In genomic region chr3:118239253-118239652, GRCh38 we compare ENCODE assay signal across 31 cellular contexts.
"Had no signal": no experiment of that assay in that cellular context is flagged by ENCODE, and none has a peak within 500 bp of the region (broad histone marks: within the 10 kb centered on the region; RNA-seq: fewer than 3 reads in every experiment).

No MANE protein-coding gene starts in this region.

- H3K27me3 ChIP-seq: adrenal gland, ascending aorta, cardiac muscle cell had no signal

- H3K4me1 ChIP-seq: adrenal gland, ascending aorta had no signal

- H3K27ac ChIP-seq: adrenal gland, ascending aorta, cardiac muscle cell, WERI-Rb-1 had no signal

- FAIRE-seq: bronchial epithelial cell had no signal

- H3K4me3 ChIP-seq: adrenal gland, ascending aorta, cardiac muscle cell had no signal

- ATAC-seq: activated CD4-positive, alpha-beta T cell treated with anti-CD3 and anti-CD28 coated beads for 36 hours; activated CD4-positive, CD25-positive, alpha-beta regulatory T cell treated with anti-CD3 and anti-CD28 coated beads, Interleukin-2, amount 50 U/mL, for 24 hours; activated CD8-positive, alpha-beta memory T cell treated with anti-CD3 and anti-CD28 coated beads, Interleukin-2, amount 10 ng/mL, durations not matched to agents 7 days and 5 days; activated CD8-positive, alpha-beta T cell treated with anti-CD3 and anti-CD28 coated beads, Interleukin-2, amount 10 ng/mL, durations not matched to agents 7 days and 5 days; WTC11 had no signal

- H3K9me3 ChIP-seq: adrenal gland, ascending aorta had no signal

- DNase-seq: activated CD4-positive, alpha-beta memory T cell treated with anti-CD3 and anti-CD28 coated beads, Interleukin-2, amount 10 ng/mL, durations not matched to agents 7 days and 5 days; activated CD4-positive, alpha-beta T cell treated with anti-CD3 and anti-CD28 coated beads for 1 hour; activated CD4-positive, alpha-beta T cell treated with anti-CD3 and anti-CD28 coated beads for 36 hours; activated CD4-positive, alpha-beta T cell treated with anti-CD3 and anti-CD28 coated beads for 48 hours; activated CD4-positive, alpha-beta T cell treated with anti-CD3 and anti-CD28 coated beads, Interleukin-2, amount 10 ng/mL, durations not matched to agents 7 days and 5 days; activated CD4-positive, alpha-beta T cell treated with anti-CD3 and anti-CD28 coated beads, Interleukin-2, amount 50 U/mL, for 48 hours; activated CD4-positive, CD25-positive, alpha-beta regulatory T cell; activated CD8-positive, alpha-beta memory T cell treated with anti-CD3 and anti-CD28 coated beads for 24 hours; activated CD8-positive, alpha-beta memory T cell treated with anti-CD3 and anti-CD28 coated beads, Interleukin-2, amount 10 ng/mL, durations not matched to agents 7 days and 5 days; activated CD8-positive, alpha-beta memory T cell treated with anti-CD3 and anti-CD28 coated beads, Interleukin-2, amount 50 U/mL, for 48 hours; activated CD8-positive, alpha-beta T cell treated with anti-CD3 and anti-CD28 coated beads, Interleukin-2, amount 10 ng/mL, durations not matched to agents 7 days and 5 days; activated effector memory CD4-positive, alpha-beta T cell treated with Interleukin-2 at 50 U/mL for 16 hours; activated gamma-delta T cell; activated naive CD4-positive, alpha-beta T cell treated with anti-CD3 and anti-CD28 coated beads, Interleukin-2, amount 10 ng/mL, durations not matched to agents 7 days and 5 days; activated naive CD4-positive, alpha-beta T cell treated with Interleukin-2 at 50 U/mL for 16 hours; activated T-cell treated with anti-CD3 and anti-CD28 coated beads, Interleukin-2, amount 50 U/mL, for 24 hours; activated T-cell treated with anti-CD3 and anti-CD28 coated beads, Interleukin-2, amount 50 U/mL, for 48 hours; adrenal gland; amniotic stem cell; anterior cingulate cortex; caudate nucleus; cerebellar nuclear complex; T-helper 1 cell; T-helper 2 cell; T-helper 9 cell; WERI-Rb-1 had no signal

- H3K36me3 ChIP-seq: adrenal gland, ascending aorta, cardiac muscle cell, WERI-Rb-1 had no signal
